Comparison of ENCODE assay signal across 1 cellular context in the genomic region with DNA sequence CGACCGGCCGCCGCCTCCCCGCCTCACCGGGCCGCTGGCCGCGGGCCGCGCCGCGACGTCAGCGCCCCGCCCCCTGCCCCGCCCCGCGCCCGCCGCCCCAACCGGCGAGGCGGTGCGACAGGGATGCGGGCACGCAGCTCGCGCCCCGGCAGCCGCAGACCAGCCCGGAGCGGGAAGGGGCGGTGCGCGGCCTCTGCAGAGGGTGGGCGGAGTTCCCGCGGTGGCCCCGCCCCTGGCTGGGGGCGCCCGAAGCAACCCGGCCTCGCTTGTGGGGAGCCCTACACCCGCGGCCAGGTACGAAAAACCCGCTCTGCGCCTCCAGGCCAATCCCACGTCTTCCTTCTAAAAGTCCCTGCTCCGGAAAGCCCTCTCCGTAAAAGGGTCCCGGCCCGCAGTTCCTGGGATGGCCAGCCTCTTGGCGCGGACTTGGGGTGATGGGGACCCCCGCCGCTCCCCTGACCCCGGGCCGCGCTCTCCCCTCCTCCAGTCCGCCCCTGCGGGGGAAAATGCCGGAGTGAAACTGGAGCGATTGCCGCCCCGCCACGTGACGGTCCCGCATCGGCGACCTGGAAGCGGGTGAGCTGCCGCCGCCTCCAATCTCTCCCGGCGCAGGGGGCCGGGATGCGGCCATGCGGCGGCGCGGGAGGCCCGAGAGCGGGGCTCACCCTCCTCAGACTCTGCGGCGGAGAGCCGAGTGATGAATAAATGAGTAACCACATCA.
TF ChIP-seq lines count a peak whose summit lies in the region.

RAB11FIP5 (minus strand) TSS at position 36 of the 721 bp plus-strand sequence. CDS start 171 bp downstream, outside the sequence.

TF ChIP-seq in HepG2, 621 proteins besides CTCF, POLR2A, EP300 and RAD21 (continued from another document and continues in another):
- peak; percentile 39; the same call in 1 of the 2 replicates for TF ChIP-seq FOXP4 (CRISPR knock-in tag; IDR thresholded peaks at IDR 0.05)
- no peak for TF ChIP-seq FOXA3 (CRISPR knock-in tag; IDR thresholded peaks at IDR 0.05)
- TF ChIP-seq MBD4 (IDR thresholded peaks at IDR 0.05; ENCODE audit: borderline replicate concordance, low read length) = no peak
- TF ChIP-seq ZNF784 (CRISPR knock-in tag; IDR thresholded peaks at IDR 0.05; ENCODE audit: borderline replicate concordance) = no peak
- TF ChIP-seq ZNF333 (CRISPR knock-in tag; IDR thresholded peaks at IDR 0.05; ENCODE audit: borderline replicate concordance) = 0 out of 2 replicates have a peak, but pooled peaks have one; percentile 24
- TF ChIP-seq ZNF503 (CRISPR knock-in tag; IDR thresholded peaks at IDR 0.05) = peak; percentile 48; the same call in 1 of the 2 replicates
- no peak for TF ChIP-seq RELA (CRISPR knock-in tag; IDR thresholded peaks at IDR 0.05)
- peak; percentile 68; the same call in 1 of the 2 replicates for TF ChIP-seq MAFG (CRISPR knock-in tag; IDR thresholded peaks at IDR 0.05)
- TF ChIP-seq ZGPAT (CRISPR knock-in tag; IDR thresholded peaks at IDR 0.05) = peak; percentile 89; the same call in 1 of the 2 replicates
- peak; percentile 79; the same call in 1 of the 2 replicates for TF ChIP-seq ZNF749 (CRISPR knock-in tag; IDR thresholded peaks at IDR 0.05; ENCODE audit: borderline replicate concordance)
- peak; percentile 63; the same call in 1 of the 2 replicates for TF ChIP-seq SAP130 (CRISPR knock-in tag; IDR thresholded peaks at IDR 0.05; ENCODE audit: low read depth)
- TF ChIP-seq NCOA2 (CRISPR knock-in tag; IDR thresholded peaks at IDR 0.05) = peak; percentile 36
- TF ChIP-seq, protein P1, sequence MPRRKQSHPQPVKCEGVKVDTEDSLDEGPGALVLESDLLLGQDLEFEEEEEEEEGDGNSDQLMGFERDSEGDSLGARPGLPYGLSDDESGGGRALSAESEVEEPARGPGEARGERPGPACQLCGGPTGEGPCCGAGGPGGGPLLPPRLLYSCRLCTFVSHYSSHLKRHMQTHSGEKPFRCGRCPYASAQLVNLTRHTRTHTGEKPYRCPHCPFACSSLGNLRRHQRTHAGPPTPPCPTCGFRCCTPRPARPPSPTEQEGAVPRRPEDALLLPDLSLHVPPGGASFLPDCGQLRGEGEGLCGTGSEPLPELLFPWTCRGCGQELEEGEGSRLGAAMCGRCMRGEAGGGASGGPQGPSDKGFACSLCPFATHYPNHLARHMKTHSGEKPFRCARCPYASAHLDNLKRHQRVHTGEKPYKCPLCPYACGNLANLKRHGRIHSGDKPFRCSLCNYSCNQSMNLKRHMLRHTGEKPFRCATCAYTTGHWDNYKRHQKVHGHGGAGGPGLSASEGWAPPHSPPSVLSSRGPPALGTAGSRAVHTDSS (CRISPR knock-in tag; conservative IDR thresholded peaks at IDR 0.05) = no peak
- TF ChIP-seq ZNF547 (CRISPR knock-in tag; IDR thresholded peaks at IDR 0.05) = no peak; the same call in 1 of the 2 replicates
- peak; percentile 56; the same call in 1 of the 2 replicates for TF ChIP-seq E2F2 (CRISPR knock-in tag; IDR thresholded peaks at IDR 0.05; ENCODE audit: borderline replicate concordance)
- TF ChIP-seq TBL1XR1 (IDR thresholded peaks at IDR 0.05; ENCODE audit: borderline replicate concordance, low read length, partially characterized antibody) = no peak
- TF ChIP-seq, protein P2, sequence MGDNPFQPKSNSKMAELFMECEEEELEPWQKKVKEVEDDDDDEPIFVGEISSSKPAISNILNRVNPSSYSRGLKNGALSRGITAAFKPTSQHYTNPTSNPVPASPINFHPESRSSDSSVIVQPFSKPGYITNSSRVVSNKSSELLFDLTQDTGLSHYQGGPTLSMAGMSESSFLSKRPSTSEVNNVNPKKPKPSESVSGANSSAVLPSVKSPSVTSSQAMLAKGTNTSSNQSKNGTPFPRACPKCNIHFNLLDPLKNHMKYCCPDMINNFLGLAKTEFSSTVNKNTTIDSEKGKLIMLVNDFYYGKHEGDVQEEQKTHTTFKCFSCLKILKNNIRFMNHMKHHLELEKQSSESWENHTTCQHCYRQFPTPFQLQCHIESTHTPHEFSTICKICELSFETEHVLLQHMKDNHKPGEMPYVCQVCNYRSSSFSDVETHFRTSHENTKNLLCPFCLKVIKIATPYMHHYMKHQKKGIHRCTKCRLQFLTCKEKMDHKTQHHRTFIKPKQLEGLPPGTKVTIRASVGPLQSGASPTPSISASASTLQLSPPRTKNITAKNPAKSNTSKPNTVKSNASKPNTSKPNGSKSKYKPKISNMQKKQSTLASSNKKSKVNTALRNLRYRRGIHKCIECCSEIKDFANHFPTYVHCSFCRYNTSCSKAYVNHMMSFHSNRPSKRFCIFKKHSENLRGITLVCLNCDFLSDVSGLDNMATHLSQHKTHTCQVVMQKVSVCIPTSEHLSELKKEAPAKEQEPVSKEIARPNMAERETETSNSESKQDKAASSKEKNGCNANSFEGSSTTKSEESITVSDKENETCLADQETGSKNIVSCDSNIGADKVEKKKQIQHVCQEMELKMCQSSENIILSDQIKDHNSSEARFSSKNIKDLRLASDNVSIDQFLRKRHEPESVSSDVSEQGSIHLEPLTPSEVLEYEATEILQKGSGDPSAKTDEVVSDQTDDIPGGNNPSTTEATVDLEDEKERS (CRISPR knock-in tag; IDR thresholded peaks at IDR 0.05) = peak; percentile 81; the same call in 1 of the 2 replicates
- TF ChIP-seq CCAR2 (optimal IDR thresholded peaks at IDR 0.05; ENCODE audit: low read depth, low read length) = no peak
- TF ChIP-seq PHF8 (CRISPR knock-in tag; IDR thresholded peaks at IDR 0.05) = peak; percentile 76; the same call in 1 of the 2 replicates
- TF ChIP-seq ESRRA (CRISPR knock-in tag; IDR thresholded peaks at IDR 0.05; ENCODE audit: low read depth) = no peak; the same call in 1 of the 2 replicates
- TF ChIP-seq, protein P3, sequence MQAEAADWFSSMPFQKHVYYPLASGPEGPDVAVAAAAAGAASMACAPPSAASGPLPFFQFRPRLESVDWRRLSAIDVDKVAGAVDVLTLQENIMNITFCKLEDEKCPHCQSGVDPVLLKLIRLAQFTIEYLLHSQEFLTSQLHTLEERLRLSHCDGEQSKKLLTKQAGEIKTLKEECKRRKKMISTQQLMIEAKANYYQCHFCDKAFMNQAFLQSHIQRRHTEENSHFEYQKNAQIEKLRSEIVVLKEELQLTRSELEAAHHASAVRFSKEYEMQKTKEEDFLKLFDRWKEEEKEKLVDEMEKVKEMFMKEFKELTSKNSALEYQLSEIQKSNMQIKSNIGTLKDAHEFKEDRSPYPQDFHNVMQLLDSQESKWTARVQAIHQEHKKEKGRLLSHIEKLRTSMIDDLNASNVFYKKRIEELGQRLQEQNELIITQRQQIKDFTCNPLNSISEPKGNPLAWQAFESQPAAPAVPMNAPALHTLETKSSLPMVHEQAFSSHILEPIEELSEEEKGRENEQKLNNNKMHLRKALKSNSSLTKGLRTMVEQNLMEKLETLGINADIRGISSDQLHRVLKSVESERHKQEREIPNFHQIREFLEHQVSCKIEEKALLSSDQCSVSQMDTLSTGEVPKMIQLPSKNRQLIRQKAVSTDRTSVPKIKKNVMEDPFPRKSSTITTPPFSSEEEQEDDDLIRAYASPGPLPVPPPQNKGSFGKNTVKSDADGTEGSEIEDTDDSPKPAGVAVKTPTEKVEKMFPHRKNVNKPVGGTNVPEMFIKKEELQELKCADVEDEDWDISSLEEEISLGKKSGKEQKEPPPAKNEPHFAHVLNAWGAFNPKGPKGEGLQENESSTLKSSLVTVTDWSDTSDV (CRISPR knock-in tag; IDR thresholded peaks at IDR 0.05) = peak; percentile 89
- TF ChIP-seq, protein P4, sequence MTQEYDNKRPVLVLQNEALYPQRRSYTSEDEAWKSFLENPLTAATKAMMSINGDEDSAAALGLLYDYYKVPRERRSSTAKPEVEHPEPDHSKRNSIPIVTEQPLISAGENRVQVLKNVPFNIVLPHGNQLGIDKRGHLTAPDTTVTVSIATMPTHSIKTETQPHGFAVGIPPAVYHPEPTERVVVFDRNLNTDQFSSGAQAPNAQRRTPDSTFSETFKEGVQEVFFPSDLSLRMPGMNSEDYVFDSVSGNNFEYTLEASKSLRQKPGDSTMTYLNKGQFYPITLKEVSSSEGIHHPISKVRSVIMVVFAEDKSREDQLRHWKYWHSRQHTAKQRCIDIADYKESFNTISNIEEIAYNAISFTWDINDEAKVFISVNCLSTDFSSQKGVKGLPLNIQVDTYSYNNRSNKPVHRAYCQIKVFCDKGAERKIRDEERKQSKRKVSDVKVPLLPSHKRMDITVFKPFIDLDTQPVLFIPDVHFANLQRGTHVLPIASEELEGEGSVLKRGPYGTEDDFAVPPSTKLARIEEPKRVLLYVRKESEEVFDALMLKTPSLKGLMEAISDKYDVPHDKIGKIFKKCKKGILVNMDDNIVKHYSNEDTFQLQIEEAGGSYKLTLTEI (CRISPR knock-in tag; conservative IDR thresholded peaks at IDR 0.05) = no peak
- peak; percentile 67 for TF ChIP-seq YY1 (IDR thresholded peaks at IDR 0.05; ENCODE audit: insufficient read depth, insufficient replicate concordance, low read depth, low read length)
- TF ChIP-seq ZNF225 (CRISPR knock-in tag; IDR thresholded peaks at IDR 0.05) = 0 out of 2 replicates have a peak, but pooled peaks have one; percentile 38
- peak; percentile 78; the same call in 1 of the 2 replicates for TF ChIP-seq ZSCAN12 (CRISPR knock-in tag; IDR thresholded peaks at IDR 0.05)
- no peak for TF ChIP-seq HHEX (CRISPR knock-in tag; IDR thresholded peaks at IDR 0.05)
- TF ChIP-seq, protein P5, sequence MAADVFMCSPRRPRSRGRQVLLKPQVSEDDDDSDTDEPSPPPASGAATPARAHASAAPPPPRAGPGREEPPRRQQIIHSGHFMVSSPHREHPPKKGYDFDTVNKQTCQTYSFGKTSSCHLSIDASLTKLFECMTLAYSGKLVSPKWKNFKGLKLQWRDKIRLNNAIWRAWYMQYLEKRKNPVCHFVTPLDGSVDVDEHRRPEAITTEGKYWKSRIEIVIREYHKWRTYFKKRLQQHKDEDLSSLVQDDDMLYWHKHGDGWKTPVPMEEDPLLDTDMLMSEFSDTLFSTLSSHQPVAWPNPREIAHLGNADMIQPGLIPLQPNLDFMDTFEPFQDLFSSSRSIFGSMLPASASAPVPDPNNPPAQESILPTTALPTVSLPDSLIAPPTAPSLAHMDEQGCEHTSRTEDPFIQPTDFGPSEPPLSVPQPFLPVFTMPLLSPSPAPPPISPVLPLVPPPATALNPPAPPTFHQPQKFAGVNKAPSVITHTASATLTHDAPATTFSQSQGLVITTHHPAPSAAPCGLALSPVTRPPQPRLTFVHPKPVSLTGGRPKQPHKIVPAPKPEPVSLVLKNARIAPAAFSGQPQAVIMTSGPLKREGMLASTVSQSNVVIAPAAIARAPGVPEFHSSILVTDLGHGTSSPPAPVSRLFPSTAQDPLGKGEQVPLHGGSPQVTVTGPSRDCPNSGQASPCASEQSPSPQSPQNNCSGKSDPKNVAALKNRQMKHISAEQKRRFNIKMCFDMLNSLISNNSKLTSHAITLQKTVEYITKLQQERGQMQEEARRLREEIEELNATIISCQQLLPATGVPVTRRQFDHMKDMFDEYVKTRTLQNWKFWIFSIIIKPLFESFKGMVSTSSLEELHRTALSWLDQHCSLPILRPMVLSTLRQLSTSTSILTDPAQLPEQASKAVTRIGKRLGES (CRISPR knock-in tag; IDR thresholded peaks at IDR 0.05; ENCODE audit: borderline replicate concordance) = no peak; the same call in 1 of the 2 replicates
- no peak for TF ChIP-seq CREBL2 (CRISPR knock-in tag; IDR thresholded peaks at IDR 0.05; ENCODE audit: borderline replicate concordance)
- TF ChIP-seq SIX4 (CRISPR knock-in tag; IDR thresholded peaks at IDR 0.05) = no peak
